Comparison of ENCODE assay signal across 16 cellular contexts in the genomic region with DNA sequence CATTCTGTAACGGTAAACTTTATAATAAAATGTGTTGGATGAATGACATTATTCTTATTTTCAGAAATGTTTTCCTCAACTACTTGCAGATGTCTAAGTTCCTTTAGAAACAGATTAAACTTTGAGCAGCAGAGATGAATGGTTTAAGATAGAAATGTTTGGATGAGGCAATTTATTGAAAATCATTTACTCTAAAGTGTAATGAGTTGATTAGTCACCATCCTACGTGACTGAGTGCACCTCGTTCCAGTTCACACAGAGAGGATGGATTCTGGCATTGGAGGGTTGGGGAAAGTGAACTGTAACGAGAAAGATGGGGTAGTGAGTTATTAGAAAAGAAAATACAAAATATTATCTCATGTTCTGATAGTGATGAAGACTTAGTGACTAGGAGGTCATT. TPM values are rescaled to one million over a fixed set of nuclear protein-coding genes. Genes with fewer than 3 reads are reported as not detected.
"Had no signal": no experiment of that assay in that cellular context is flagged by ENCODE, and none has a peak within 500 bp of the region (broad histone marks: within the 10 kb centered on the region; RNA-seq: fewer than 3 reads in every experiment).

No MANE protein-coding gene starts in this region.

- FAIRE-seq: kidney had no signal

- DNase-seq: activated CD4-positive, alpha-beta T cell treated with anti-CD3 and anti-CD28 coated beads, Interleukin-2, amount 10 ng/mL, durations not matched to agents 7 days and 5 days; activated CD8-positive, alpha-beta memory T cell treated with anti-CD3 and anti-CD28 coated beads, Interleukin-2, amount 50 U/mL, for 48 hours; activated gamma-delta T cell treated with Interleukin-2 at 50 U/mL for 16 hours; amniotic stem cell; dorsolateral prefrontal cortex; hippocampal formation; kidney; occipital lobe; stimulated activated CD4-positive, alpha-beta T cell treated with anti-CD3 and anti-CD28 coated beads, Interleukin-1b, Interleukin-23, amount 100 ng/mL, for 48 hours; stomach; testis; upper lobe of right lung had no signal

RNA-seq across cellular contexts. Expression of a gene that starts 38.2 kb away (rescaled TPM):
- total RNA-seq: activated CD4-positive, alpha-beta T cell treated with anti-CD3 and anti-CD28 coated beads, Interleukin-2, amount 10 ng/mL, durations not matched to agents 7 days and 5 days; cardiac septum; glomerular endothelial cell; kidney; mesenteric fat pad; sciatic nerve; testis; upper lobe of right lung had no signal
